Comparison of ENCODE assay signal across 13 cellular contexts in genomic region chr17:70855401-70856054, GRCh38.
DNase-seq lines count a peak whose midpoint lies in the region; ATAC-seq and TF ChIP-seq lines count a peak whose summit lies in the region.
"Had no signal": no experiment of that assay in that cellular context is flagged by ENCODE, and none has a peak within 500 bp of the region (broad histone marks: within the 10 kb centered on the region; RNA-seq: fewer than 3 reads in every experiment).

No MANE protein-coding gene starts in this region.

- H2BK5ac ChIP-seq in mesenchymal stem cell (ENCODE audit: low read depth, low read length, poor library complexity, severe bottlenecking) = no peak overlapping the region

- no peak for TF ChIP-seq CTCF in VCaP (conservative IDR thresholded peaks at IDR 0.05)

- H3K23ac ChIP-seq in mesenchymal stem cell (ENCODE audit: low read length in 2 of 2) = no peak overlapping the region

- H2AK5ac ChIP-seq in mesenchymal stem cell (ENCODE audit: low read length, severe bottlenecking) = no peak overlapping the region

- no peaks in the 10 kb centered on the region for H3K79me1 ChIP-seq in mesenchymal stem cell (replicated peaks; ENCODE audit: low read length, poor library complexity, severe bottlenecking)

- H3K4me2 ChIP-seq in mesenchymal stem cell (ENCODE audit: low read length, poor library complexity, severe bottlenecking) = no peak overlapping the region
- H3K4me2 ChIP-seq: BLaER1 treated with 17β-estradiol and CSF1 and Interleukin-3, amounts not matched to agents 10 nM and 100 nM had no signal

- WGBS in mesenchymal stem cell = 47% methylated on average over 8 of the region's 8 CpGs

- no peak overlapping the region for H3K4me3 ChIP-seq in mesenchymal stem cell (ENCODE audit: insufficient read depth in 1 of 2, low read depth in 1 of 2, low read length in 2 of 2)
- H3K4me3 ChIP-seq: BLaER1 treated with 17β-estradiol and CSF1 and Interleukin-3, amounts not matched to agents 10 nM and 100 nM; GM12878; heart left ventricle; SK-N-MC; tibial artery had no signal

- no peak overlapping the region for H2BK12ac ChIP-seq in mesenchymal stem cell (ENCODE audit: low read length in 2 of 2)

- no peak overlapping the region for H2AFZ ChIP-seq in mesenchymal stem cell (ENCODE audit: low read depth, low read length)

- H4K91ac ChIP-seq in mesenchymal stem cell (ENCODE audit: low read length) = no peak overlapping the region

- H3K9me3 ChIP-seq in mesenchymal stem cell (ENCODE audit: control insufficient read depth, low read length) = no peaks in the 10 kb centered on the region
- H3K9me3 ChIP-seq: heart left ventricle, tibial artery had no signal

- ATAC-seq in GM21528 (IDR thresholded peaks at IDR 0.05; ENCODE audit: low FRiP score, unreplicated experiment) (no peak), GM19023 (IDR thresholded peaks at IDR 0.05; ENCODE audit: unreplicated experiment) (no peak)
- ATAC-seq: GM12878, heart left ventricle had no signal

- H3K14ac ChIP-seq in mesenchymal stem cell (ENCODE audit: low read length in 2 of 2) = no peak overlapping the region

- DNase-seq in DMS153 (lab: John Stamatoyannopoulos, UW) (peak; percentile 88), NCI-H146 (lab: John Stamatoyannopoulos, UW) (peak; percentile 92), mesenchymal stem cell (peak; percentile 19), Kasumi-1 (lab: John Stamatoyannopoulos, UW) (no peak), medulla oblongata (ENCODE audit: extremely low spot score) (no peak)
- DNase-seq: heart left ventricle, tibial artery had no signal

- H3K4me1 ChIP-seq in mesenchymal stem cell (ENCODE audit: control insufficient read depth, insufficient read depth, low read depth, low read length) = no peaks in the 10 kb centered on the region
- H3K4me1 ChIP-seq: BLaER1 treated with 17β-estradiol and CSF1 and Interleukin-3, amounts not matched to agents 10 nM and 100 nM; heart left ventricle; tibial artery had no signal

- no peak overlapping the region for H2BK120ac ChIP-seq in mesenchymal stem cell (ENCODE audit: low read depth, low read length)

- no peak overlapping the region for H2BK15ac ChIP-seq in mesenchymal stem cell (ENCODE audit: low read depth, poor library complexity, severe bottlenecking)

- H4K8ac ChIP-seq in mesenchymal stem cell (ENCODE audit: low read length) = no peak overlapping the region

- no peak overlapping the region for H3K4ac ChIP-seq in mesenchymal stem cell (ENCODE audit: low read depth in 1 of 2, low read length in 2 of 2)

- H3K27me3 ChIP-seq in mesenchymal stem cell (ENCODE audit: control insufficient read depth in 1 of 2, insufficient read depth in 1 of 2, low read length in 2 of 2) = no peaks in the 10 kb centered on the region
- H3K27me3 ChIP-seq: BLaER1 treated with 17β-estradiol and CSF1 and Interleukin-3, amounts not matched to agents 10 nM and 100 nM; heart left ventricle; tibial artery had no signal

- H3K27ac ChIP-seq in VCaP (peak overlapping the region; percentile 74), mesenchymal stem cell (ENCODE audit: low read length, poor library complexity, severe bottlenecking) (no peak overlapping the region)
- H3K27ac ChIP-seq: BLaER1 treated with 17β-estradiol and CSF1 and Interleukin-3, amounts not matched to agents 10 nM and 100 nM; heart left ventricle; SK-N-MC; tibial artery had no signal

- no peak overlapping the region for H3K9ac ChIP-seq in mesenchymal stem cell (ENCODE audit: low read length)
- H3K9ac ChIP-seq: BLaER1 treated with 17β-estradiol and CSF1 and Interleukin-3, amounts not matched to agents 10 nM and 100 nM had no signal

- peak overlapping the region in 1 of 2 experiments; percentile 51 for H3K18ac ChIP-seq in mesenchymal stem cell (ENCODE audit: low read depth in 1 of 2, low read length in 2 of 2)

- no peaks in the 10 kb centered on the region for H3K36me3 ChIP-seq in mesenchymal stem cell (ENCODE audit: control insufficient read depth in 1 of 2, insufficient read depth in 2 of 2, low read depth in 1 of 2, low read length in 2 of 2)
- H3K36me3 ChIP-seq: BLaER1 treated with 17β-estradiol and CSF1 and Interleukin-3, amounts not matched to agents 10 nM and 100 nM; heart left ventricle; tibial artery had no signal

Comparison
In these comparisons a context has a peak if more than half of its experiments do, and no peak if none do; other contexts are left out.
1. DNase-seq: peak in DMS153 (single experiment), NCI-H146 (single experiment) and mesenchymal stem cell (single experiment); none in Kasumi-1 (0 of 2) and medulla oblongata (single experiment).